Comparison of ENCODE assay signal across 8 cellular contexts in the genomic region with DNA sequence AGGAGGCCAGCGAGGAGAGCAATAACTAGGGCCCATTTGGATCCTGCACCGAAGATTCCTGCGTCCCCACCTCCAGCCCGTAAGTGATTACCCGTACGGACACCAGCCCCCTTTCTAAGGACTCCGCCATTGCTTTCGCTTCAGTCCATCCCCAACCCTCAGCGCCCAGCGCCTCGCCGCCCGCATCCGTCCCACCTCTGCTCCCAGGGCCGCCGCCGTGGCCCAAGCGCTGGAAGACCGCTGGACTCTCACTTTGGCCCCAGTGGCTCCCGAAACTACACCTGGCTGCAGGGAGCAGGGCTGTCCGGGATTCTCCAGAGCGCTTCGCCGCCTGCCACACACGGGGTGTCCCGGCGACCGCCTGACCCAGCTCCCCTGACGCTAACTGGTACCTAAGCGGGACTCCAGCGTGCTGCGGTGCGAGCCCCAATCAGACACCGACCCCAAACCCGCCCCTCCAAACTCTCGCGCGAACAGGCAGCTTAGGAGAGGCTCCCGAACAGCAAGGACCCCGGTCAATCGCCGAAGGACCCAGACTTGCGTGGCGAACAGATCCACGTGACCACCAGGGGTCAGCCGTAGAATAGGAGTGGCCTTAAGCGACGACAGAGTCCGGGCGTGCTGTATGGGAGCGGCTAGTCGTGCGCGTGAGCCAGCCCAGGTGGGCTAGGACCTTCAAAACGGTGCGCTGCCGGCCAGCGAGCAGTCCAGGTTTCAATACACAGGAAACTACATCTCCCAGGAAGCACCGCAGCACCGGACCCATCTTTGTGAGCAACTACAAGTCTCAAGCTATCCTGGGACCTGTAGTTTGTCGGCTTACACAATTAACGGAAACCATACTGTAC. TPM values are rescaled to one million over a fixed set of nuclear protein-coding genes. Genes with fewer than 3 reads are reported as not detected.
DNase-seq lines count a peak whose midpoint lies in the region; ATAC-seq, FAIRE-seq and TF ChIP-seq lines count a peak whose summit lies in the region.

CNPY2 (minus strand) TSS at position 363 of the 848 bp plus-strand sequence. CDS start 771 bp downstream, outside the sequence.

- H3K4me1 Mint-ChIP-seq in CD14-positive monocyte: peaks cover 19% of the 10 kb centered on the region

- H3K27ac Mint-ChIP-seq in CD14-positive monocyte: peak within 1 kb of the TSS; percentile 98 to 100 (median 98)

- peaks cover 8 to 15% of the 10 kb centered on the region in 2 experiments for H3K36me3 ChIP-seq in HepG2 (replicated peaks in 1 of 2; ENCODE audit: control insufficient read depth in 1 of 2, insufficient read depth in 2 of 2, low read length in 2 of 2)

- H3K4me3 Mint-ChIP-seq in CD14-positive monocyte: peak within 1 kb of the TSS; percentile 96 to 97

- H3K27ac ChIP-seq in HepG2 (ENCODE audit: extremely low read length, insufficient read depth, low read length): peak within 1 kb of the TSS; percentile 83

- TF ChIP-seq EP300 in HepG2 (IDR thresholded peaks at IDR 0.05; ENCODE audit: low read depth in 2 of 2, low read length in 2 of 2) (0 out of 4 replicates have a peak, but pooled peaks of 1 of the 2 experiments have one; percentile 25), HepG2 (CRISPR knock-in tag; IDR thresholded peaks at IDR 0.05; ENCODE audit: borderline replicate concordance) (no peak)

- no peaks in the 10 kb centered on the region for H3K27me3 Mint-ChIP-seq in CD14-positive monocyte (ENCODE audit: low read depth in 3 of 3)

- peak within 1 kb of the TSS; percentile 93 for H3K9ac ChIP-seq in HepG2 (ENCODE audit: insufficient read depth, low read depth, low read length)

- peaks cover 17% of the 10 kb centered on the region for H3K79me2 ChIP-seq in HepG2 (ENCODE audit: insufficient read depth, low read length)

- H3K4me2 ChIP-seq in HepG2 (ENCODE audit: low read depth, low read length): peak within 1 kb of the TSS; percentile 92

- H3K36me3 Mint-ChIP-seq in CD14-positive monocyte: peaks cover 25 to 49% of the 10 kb centered on the region in 2 donors

- peak within 1 kb of the TSS; percentile 83 to 90 (median 84) for H3K4me3 ChIP-seq in HepG2 (replicated peaks in 1 of 3; ENCODE audit: insufficient read depth in 1 of 3, low read depth in 2 of 3, low read length in 3 of 3)

- H3K27me3 ChIP-seq in HepG2 (ENCODE audit: control insufficient read depth in 1 of 2, insufficient read depth in 2 of 2, low read length in 2 of 2): no peaks in the 10 kb centered on the region; a peak in 1 of 5 replicates

- no peaks in the 10 kb centered on the region for H3K9me3 ChIP-seq in HepG2 (ENCODE audit: low read length)

- peak; percentile 97 for FAIRE-seq in HepG2 (lab: Jason Lieb, UNC)

- ATAC-seq in GM19395 (IDR thresholded peaks at IDR 0.05; ENCODE audit: unreplicated experiment) (peak; percentile 96), HG03565 (IDR thresholded peaks at IDR 0.05; ENCODE audit: unreplicated experiment) (peak; percentile 84), HepG2 (peak; percentile 96)

- peaks cover 24% of the 10 kb centered on the region for H3K4me1 ChIP-seq in HepG2 (ENCODE audit: insufficient read depth, low read length)

- intact Hi-C loops in CD14-positive monocyte (cut with micrococcal nuclease) (loop anchor here (2.0 to 5.0 kb wide), 3 partner anchors 15 to 46 kb away; partner anchors contain the start of genes APOF (in 2 of the 2), STAT2 (in 2 of the 2), CS (in 1 of the 2) and PAN2 (in 1 of the 2)), HepG2 (cut with micrococcal nuclease; ENCODE audit: unreplicated experiment) (loop anchor here (1.0 to 2.0 kb wide), 3 partner anchors 15 to 149 kb away; partner anchors contain the start of genes CS and STAT2)

- H2AFZ ChIP-seq in HepG2 (ENCODE audit: low read length): no peak within 1 kb of the TSS

- TF ChIP-seq POLR2A in HepG2 (IDR thresholded peaks at IDR 0.05; ENCODE audit: insufficient read depth in 1 of 2, low read depth in 2 of 2, low read length in 2 of 2): peak; percentile 91

- H4K20me1 ChIP-seq in HepG2 (ENCODE audit: insufficient read depth, low read length): no peaks in the 10 kb centered on the region

- no peak for TF ChIP-seq CTCF in CD14-positive monocyte (IDR thresholded peaks at IDR 0.05)
- peak; percentile 98 for TF ChIP-seq CTCF in HepG2 (CRISPR knock-in tag; IDR thresholded peaks at IDR 0.05)

- no TSS peak for BruUV-seq in HepG2 (replicated peaks; lab: Mats Ljungman, UMichigan)

- peak; percentile 74 for TF ChIP-seq RAD21 in HepG2 (CRISPR knock-in tag; IDR thresholded peaks at IDR 0.05)

- WGBS in HepG2 (ENCODE audit: low lambda C conversion rate): 0% methylated on average over 24 of the region's 62 CpGs

- POLR2A ChIA-PET in HepG2 (lab: Yijun Ruan, JAX): interaction anchor here (0.5 to 3.8 kb wide), 37 partner anchors 9 to 321 kb away, joined by 3 to 71 read pairs (median 5); partner anchors contain the start of genes ANKRD52, APOF, COQ10A and GLS2

- peaks cover 0 to 1% (median 0%) of the 10 kb centered on the region in 7 donors for H3K9me3 Mint-ChIP-seq in CD14-positive monocyte

- DNase-seq in CD14-positive monocyte (ENCODE audit: low spot score) (peak; percentile 94), NCI-H774 (lab: John Stamatoyannopoulos, UW) (peak; percentile 97), dermis microvascular lymphatic vessel endothelial cell (ENCODE audit: low read depth in 2 of 2) (peak; percentile 96 to 98), HepG2 (ENCODE audit: low spot score) (peak; percentile 99)
- DNase-seq in activated CD4-positive, alpha-beta T cell treated with anti-CD3 and anti-CD28 coated beads, Interleukin-2, amount 50 U/mL, for 4 hours: peak; percentile 91
- peak; percentile 91 for DNase-seq in stimulated activated CD4-positive, alpha-beta T cell treated with anti-CD3 and anti-CD28 coated beads, Interleukin-4, amount 100 ng/mL, for 1 hour

- CTCF ChIA-PET in HepG2 (lab: Yijun Ruan, JAX; ENCODE audit: low intra/inter-chr PET ratio, low total read pairs): interaction anchor here (0.7 kb wide), 1 partner anchor 149 kb away, joined by 4 read pairs; no protein-coding TSS in a partner anchor

- in situ Hi-C loops in HepG2 (cut with HindIII; ENCODE audit: extremely low pct_ligation_motif_present, low pct_unique_long_range_greater_than_20kb): loop anchor here (5.0 kb wide), 1 partner anchor 146 kb away; no protein-coding TSS in a partner anchor

TF ChIP-seq in HepG2, 621 proteins besides CTCF, POLR2A, EP300 and RAD21 (continues in another document):
- TF ChIP-seq, protein P1, sequence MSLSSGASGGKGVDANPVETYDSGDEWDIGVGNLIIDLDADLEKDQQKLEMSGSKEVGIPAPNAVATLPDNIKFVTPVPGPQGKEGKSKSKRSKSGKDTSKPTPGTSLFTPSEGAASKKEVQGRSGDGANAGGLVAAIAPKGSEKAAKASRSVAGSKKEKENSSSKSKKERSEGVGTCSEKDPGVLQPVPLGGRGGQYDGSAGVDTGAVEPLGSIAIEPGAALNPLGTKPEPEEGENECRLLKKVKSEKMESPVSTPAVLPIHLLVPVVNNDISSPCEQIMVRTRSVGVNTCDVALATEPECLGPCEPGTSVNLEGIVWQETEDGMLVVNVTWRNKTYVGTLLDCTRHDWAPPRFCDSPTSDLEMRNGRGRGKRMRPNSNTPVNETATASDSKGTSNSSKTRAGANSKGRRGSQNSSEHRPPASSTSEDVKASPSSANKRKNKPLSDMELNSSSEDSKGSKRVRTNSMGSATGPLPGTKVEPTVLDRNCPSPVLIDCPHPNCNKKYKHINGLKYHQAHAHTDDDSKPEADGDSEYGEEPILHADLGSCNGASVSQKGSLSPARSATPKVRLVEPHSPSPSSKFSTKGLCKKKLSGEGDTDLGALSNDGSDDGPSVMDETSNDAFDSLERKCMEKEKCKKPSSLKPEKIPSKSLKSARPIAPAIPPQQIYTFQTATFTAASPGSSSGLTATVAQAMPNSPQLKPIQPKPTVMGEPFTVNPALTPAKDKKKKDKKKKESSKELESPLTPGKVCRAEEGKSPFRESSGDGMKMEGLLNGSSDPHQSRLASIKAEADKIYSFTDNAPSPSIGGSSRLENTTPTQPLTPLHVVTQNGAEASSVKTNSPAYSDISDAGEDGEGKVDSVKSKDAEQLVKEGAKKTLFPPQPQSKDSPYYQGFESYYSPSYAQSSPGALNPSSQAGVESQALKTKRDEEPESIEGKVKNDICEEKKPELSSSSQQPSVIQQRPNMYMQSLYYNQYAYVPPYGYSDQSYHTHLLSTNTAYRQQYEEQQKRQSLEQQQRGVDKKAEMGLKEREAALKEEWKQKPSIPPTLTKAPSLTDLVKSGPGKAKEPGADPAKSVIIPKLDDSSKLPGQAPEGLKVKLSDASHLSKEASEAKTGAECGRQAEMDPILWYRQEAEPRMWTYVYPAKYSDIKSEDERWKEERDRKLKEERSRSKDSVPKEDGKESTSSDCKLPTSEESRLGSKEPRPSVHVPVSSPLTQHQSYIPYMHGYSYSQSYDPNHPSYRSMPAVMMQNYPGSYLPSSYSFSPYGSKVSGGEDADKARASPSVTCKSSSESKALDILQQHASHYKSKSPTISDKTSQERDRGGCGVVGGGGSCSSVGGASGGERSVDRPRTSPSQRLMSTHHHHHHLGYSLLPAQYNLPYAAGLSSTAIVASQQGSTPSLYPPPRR (CRISPR knock-in tag; IDR thresholded peaks at IDR 0.05; ENCODE audit: borderline replicate concordance): peak; percentile 46; the same call in 1 of the 2 replicates

RNA-seq across cellular contexts. Expression of gene CNPY2, which starts in this region (rescaled TPM):
- polyA plus RNA-seq in CD14-positive monocyte: 100 to 1,000 TPM; 121 to 122 TPM
- total RNA-seq in dermis microvascular lymphatic vessel endothelial cell: 61.0 and 73.5 TPM in 2 replicates
- 246 and 356 TPM in 2 replicates for total RNA-seq in HepG2 (2016; rRNA removed; fragmentation: Illumina TruSeq; extraction: Trizol)
- 86.2 and 116 TPM in 2 replicates for total RNA-seq in HepG2 (2016; cell fraction: cytosol; rRNA removed; fragmentation: Illumina TruSeq; extraction: Trizol; ENCODE audit: low read depth)
- 297 and 346 TPM in 2 replicates for total RNA-seq in HepG2 (2016; cell fraction: insoluble cytoplasmic fraction; rRNA removed; fragmentation: Illumina TruSeq; extraction: Trizol)
- 159 and 178 TPM in 2 replicates for total RNA-seq in HepG2 (2016; cell fraction: membrane; rRNA removed; fragmentation: Illumina TruSeq; extraction: Trizol)
- 222 and 249 TPM in 2 replicates for total RNA-seq in HepG2 (2016; cell fraction: nucleus; rRNA removed; fragmentation: Illumina TruSeq; extraction: Trizol)
- 250 and 285 TPM in 2 replicates for polyA plus RNA-seq in HepG2 (2011; rRNA removed)
- 234 and 239 TPM in 2 replicates for polyA plus RNA-seq in HepG2 (2011; cell fraction: cytosol; rRNA removed)
- polyA plus RNA-seq in HepG2 (2011; cell fraction: nucleus; rRNA removed): 93.0 and 101 TPM in 2 replicates
- 153 and 157 TPM in 2 replicates for polyA plus RNA-seq in HepG2 (2012)
- polyA plus RNA-seq in HepG2 (2016; cell fraction: cytosol; fragmentation: Illumina TruSeq; extraction: Trizol; ENCODE audit: low read depth): 111 and 147 TPM in 2 replicates
- 240 and 292 TPM in 2 replicates for polyA plus RNA-seq in HepG2 (2016; cell fraction: insoluble cytoplasmic fraction; fragmentation: Illumina TruSeq; extraction: Trizol; ENCODE audit: low read depth)
- 135 and 177 TPM in 2 replicates for polyA plus RNA-seq in HepG2 (2016; cell fraction: membrane; fragmentation: Illumina TruSeq; extraction: Trizol; ENCODE audit: low read depth)
- polyA plus RNA-seq in HepG2 (2016; cell fraction: nucleus; fragmentation: Illumina TruSeq; extraction: Trizol; ENCODE audit: insufficient read depth, low read depth): 388 and 406 TPM in 2 replicates
- 67.5 and 176 TPM in 2 replicates for polyA minus RNA-seq in HepG2 (2011; rRNA and poly(A)+ RNA removed; ENCODE audit: low replicate concordance)
- 51.0 and 58.1 TPM in 2 replicates for polyA minus RNA-seq in HepG2 (2011; cell fraction: cytosol; rRNA and poly(A)+ RNA removed)
- polyA minus RNA-seq in HepG2 (2011; cell fraction: nucleus; rRNA and poly(A)+ RNA removed): 63.1 and 76.1 TPM in 2 replicates

Comparison
In these comparisons a context has a peak if more than half of its experiments do, and no peak if none do; other contexts are left out.
1. Peak in every context shown above with its lines: DNase-seq, ATAC-seq, H3K4me3 ChIP-seq and H3K27ac ChIP-seq.